8 cellular contexts compared by ENCODE assay signal in genomic region chr6:20291764-20292227, GRCh38.
A peak's percentile ranks its signal among the peaks of the same experiment; 100 is the strongest.
DNase-seq lines count a peak whose midpoint lies in the region; ATAC-seq and TF ChIP-seq lines count a peak whose summit lies in the region.

No MANE protein-coding gene starts in this region.

- H3K9me2 ChIP-seq in PC-3 (replicated peaks; ENCODE audit: low read length) (no peaks in the 10 kb centered on the region), neural cell (ENCODE audit: insufficient read depth, low read length) (no peaks in the 10 kb centered on the region)

- H4K20me1 ChIP-seq in PC-3 (ENCODE audit: low read length) (no peaks in the 10 kb centered on the region), neural cell (ENCODE audit: insufficient read depth) (no peaks in the 10 kb centered on the region)

- H3K9me3 Mint-ChIP-seq in stimulated activated naive CD8-positive, alpha-beta T cell treated with anti-CD3 and anti-CD28 coated beads, Interleukin-15, Interleukin-2, amounts not matched to agents 100 ng/mL and 50 ng/mL, for 24 hours = no peaks in the 10 kb centered on the region

- H3K4me1 Mint-ChIP-seq in stimulated activated naive CD8-positive, alpha-beta T cell treated with anti-CD3 and anti-CD28 coated beads, Interleukin-15, Interleukin-2, amounts not matched to agents 100 ng/mL and 50 ng/mL, for 24 hours (ENCODE audit: low read depth) = peaks cover 13% of the 10 kb centered on the region

- intact Hi-C loops in PC-3 (cut with micrococcal nuclease) = loop anchor here (1.0 to 5.0 kb wide), 3 partner anchors 111 to 238 kb away; partner anchors contain the start of gene E2F3

- H3K36me3 Mint-ChIP-seq in stimulated activated naive CD8-positive, alpha-beta T cell treated with anti-CD3 and anti-CD28 coated beads, Interleukin-15, Interleukin-2, amounts not matched to agents 100 ng/mL and 50 ng/mL, for 24 hours (ENCODE audit: low read depth) = no peaks in the 10 kb centered on the region

- peak overlapping the region; percentile 14 for H3K4me3 Mint-ChIP-seq in stimulated activated naive CD8-positive, alpha-beta T cell treated with anti-CD3 and anti-CD28 coated beads, Interleukin-15, Interleukin-2, amounts not matched to agents 100 ng/mL and 50 ng/mL, for 24 hours

- POLR2A ChIA-PET in PC-3 (lab: Charles Lee; ENCODE audit: unreplicated experiment) = no interaction called here

- CTCF ChIA-PET in PC-3 (lab: Charles Lee) = interaction anchor here (0.5 kb wide), 1 partner anchor 242 kb away, joined by 4 read pairs; no protein-coding TSS in a partner anchor

- H3K9me3 ChIP-seq in PC-3 (ENCODE audit: low read length) (no peaks in the 10 kb centered on the region), neural cell (ENCODE audit: low read length) (no peaks in the 10 kb centered on the region)

- H3K4me2 ChIP-seq in PC-3 (ENCODE audit: low read length) (peak overlapping the region; percentile 40; the same call in 1 of the 2 replicates), neural cell (ENCODE audit: low read length) (no peak overlapping the region)

- H3K4me3 ChIP-seq in PC-3 (ENCODE audit: low read length) (no peak overlapping the region), neural cell (ENCODE audit: low read length) (no peak overlapping the region)

- ATAC-seq in GM21723 (IDR thresholded peaks at IDR 0.05; ENCODE audit: unreplicated experiment) (peak; percentile 96), PC-3 (peak; percentile 92)

- peak; percentile 85 for DNase-seq in DMS79 treated with DMSO at 0.1 percent for 48 hours (lab: John Stamatoyannopoulos, UW)
- DNase-seq in KG1 (lab: John Stamatoyannopoulos, UW) = peak; percentile 60
- DNase-seq in PC-3 = peak; percentile 93
- peak; percentile 62 for DNase-seq in activated T-cell treated with anti-CD3 and anti-CD28 coated beads, Interleukin-2, amount 50 U/mL, for 1 hour
- DNase-seq in fibroblast of gingiva (ENCODE audit: low read depth) = peak; percentile 75

- H2AFZ ChIP-seq in PC-3 (ENCODE audit: low read length) = peak overlapping the region; percentile 36
- no peak overlapping the region for H2AFZ ChIP-seq in neural cell (ENCODE audit: low read depth, low read length)

- peak; percentile 92 for TF ChIP-seq RAD21 in neural cell (conservative IDR thresholded peaks at IDR 0.05)

- BruUV-seq in PC-3 (replicated peaks; lab: Mats Ljungman, UMichigan) = no TSS peak

- H3K27me3 Mint-ChIP-seq in stimulated activated naive CD8-positive, alpha-beta T cell treated with anti-CD3 and anti-CD28 coated beads, Interleukin-15, Interleukin-2, amounts not matched to agents 100 ng/mL and 50 ng/mL, for 24 hours = no peaks in the 10 kb centered on the region

- H3K27ac ChIP-seq in PC-3 (ENCODE audit: low read length) (no peak overlapping the region), neural cell (ENCODE audit: low read length) (no peak overlapping the region)

- no peaks in the 10 kb centered on the region for H3K36me3 ChIP-seq in PC-3 (ENCODE audit: low read depth, low read length)
- H3K36me3 ChIP-seq in neural cell (ENCODE audit: insufficient read depth, low read length) = no peaks in the 10 kb centered on the region

- H3K79me2 ChIP-seq in PC-3 (ENCODE audit: low read length) (no peaks in the 10 kb centered on the region), neural cell (replicated peaks; ENCODE audit: insufficient read depth, low read length) (no peaks in the 10 kb centered on the region)

- no peak overlapping the region for H3K9ac ChIP-seq in PC-3 (ENCODE audit: low read length)
- H3K9ac ChIP-seq in neural cell (ENCODE audit: low read length) = no peak overlapping the region

- peaks cover 6% of the 10 kb centered on the region for H3K4me1 ChIP-seq in PC-3 (ENCODE audit: insufficient read depth, low read length)

- H3F3A ChIP-seq in PC-3 (ENCODE audit: low read length, unreplicated experiment) = no peaks in the 10 kb centered on the region
- H3F3A ChIP-seq in neural cell (ENCODE audit: insufficient read depth, low read length, poor library complexity, severe bottlenecking) = no peaks in the 10 kb centered on the region

- no peak for TF ChIP-seq EP300 in neural cell (conservative IDR thresholded peaks at IDR 0.05; ENCODE audit: poor library complexity, severe bottlenecking)

- H3K27me3 ChIP-seq in PC-3 (ENCODE audit: low read length) = 0 out of 2 replicates have a peak, but pooled peaks cover 3% of the 10 kb centered on the region
- no peaks in the 10 kb centered on the region for H3K27me3 ChIP-seq in neural cell (ENCODE audit: insufficient read depth, low read depth, low read length)

- H3K27ac Mint-ChIP-seq in stimulated activated naive CD8-positive, alpha-beta T cell treated with anti-CD3 and anti-CD28 coated beads, Interleukin-15, Interleukin-2, amounts not matched to agents 100 ng/mL and 50 ng/mL, for 24 hours = peak overlapping the region; percentile 7

- TF ChIP-seq CTCF in PC-3 (conservative IDR thresholded peaks at IDR 0.05; ENCODE audit: low read depth, low read length) = peak; percentile 94
- peak; percentile 90 for TF ChIP-seq CTCF in neural cell (IDR thresholded peaks at IDR 0.05; ENCODE audit: poor library complexity, severe bottlenecking)

TF ChIP-seq in neural cell, 6 proteins besides CTCF, POLR2A, EP300 and RAD21:
- TF ChIP-seq TAF1 (IDR thresholded peaks at IDR 0.05; ENCODE audit: low read depth) (no peak), SMC3 (conservative IDR thresholded peaks at IDR 0.05; ENCODE audit: poor library complexity) (peak; percentile 87)
